In genomic region chr7:159263430-159263829, GRCh38 we compare ENCODE assay signal across 35 cellular contexts.
DNase-seq lines count a peak whose midpoint lies in the region; ATAC-seq, FAIRE-seq and TF ChIP-seq lines count a peak whose summit lies in the region.
"Had no signal": no experiment of that assay in that cellular context is flagged by ENCODE, and none has a peak within 500 bp of the region (broad histone marks: within the 10 kb centered on the region; RNA-seq: fewer than 3 reads in every experiment).

No MANE protein-coding gene starts in this region.

- in situ Hi-C loops in K562 (cut with MboI), result no loop called here

- no peaks in the 10 kb centered on the region for H4K20me1 ChIP-seq in K562 (replicated peaks; ENCODE audit: control insufficient read depth, insufficient read depth, low read length)
- no peaks in the 10 kb centered on the region for H4K20me1 ChIP-seq in SK-N-SH (ENCODE audit: insufficient read depth)
- H4K20me1 ChIP-seq: BLaER1; BLaER1 treated with 17β-estradiol and CSF1 and Interleukin-3, amounts not matched to agents 10 nM and 100 nM had no signal

- H3K9me3 ChIP-seq in HEK293 (ENCODE audit: control insufficient read depth, insufficient read depth, low read depth, low read length) (no peaks in the 10 kb centered on the region), K562 (replicated peaks; ENCODE audit: control insufficient read depth, insufficient read depth, low read depth, low read length) (no peaks in the 10 kb centered on the region), SK-N-SH (0 out of 2 replicates have a peak, but pooled peaks cover 7% of the 10 kb centered on the region)
- H3K9me3 ChIP-seq: BE2C, Caco-2 had no signal

- H3K9me2 ChIP-seq in SK-N-SH, result no peaks in the 10 kb centered on the region

- no peak for FAIRE-seq in K562 (lab: Jason Lieb, UNC)
- FAIRE-seq: A204.1, A549, D721Med had no signal

- H3K4me1 ChIP-seq in HEK293 (ENCODE audit: control insufficient read depth, insufficient read depth, low read length), result no peaks in the 10 kb centered on the region
- H3K4me1 ChIP-seq in K562 (replicated peaks in 1 of 2; ENCODE audit: control insufficient read depth in 2 of 2, insufficient read depth in 2 of 2, low read length in 2 of 2), result no peaks in the 10 kb centered on the region
- H3K4me1 ChIP-seq in SK-N-SH (ENCODE audit: control insufficient read depth in 1 of 2, insufficient read depth in 2 of 2, low read depth in 1 of 2, low read length in 1 of 2), result no peaks in the 10 kb centered on the region
- H3K4me1 ChIP-seq: A549; BLaER1; BLaER1 treated with 17β-estradiol and CSF1 and Interleukin-3, amounts not matched to agents 10 nM and 100 nM; Caco-2 had no signal

- TF ChIP-seq RAD21 in K562 (CRISPR knock-in tag; conservative IDR thresholded peaks at IDR 0.05 in 1 of 2, IDR thresholded peaks at IDR 0.05 in 1 of 2) (no peak), SK-N-SH (IDR thresholded peaks at IDR 0.05; ENCODE audit: low read length) (no peak)

- no peak for ATAC-seq in K562
- no peak for ATAC-seq in central memory CD8-positive, alpha-beta T cell (replicated peaks; ENCODE audit: extremely low read depth, poor library complexity, severe bottlenecking)
- ATAC-seq: A549; CD8-positive, alpha-beta T cell had no signal

- POLR2A ChIA-PET in HEK293 (lab: Yijun Ruan, JAX) (no interaction called here), K562 (lab: Yijun Ruan, JAX) (no interaction called here), SK-N-SH (lab: Yijun Ruan, JAX) (no interaction called here)

- intact Hi-C loops in K562 (cut with micrococcal nuclease), result no loop called here

- no peaks in the 10 kb centered on the region for H3F3A ChIP-seq in SK-N-SH (replicated peaks; ENCODE audit: insufficient read depth)

- no peak overlapping the region for H3K4me2 ChIP-seq in K562 (ENCODE audit: insufficient read depth, low read length)
- H3K4me2 ChIP-seq in SK-N-SH, result no peak overlapping the region
- H3K4me2 ChIP-seq: A549; BLaER1; BLaER1 treated with 17β-estradiol and CSF1 and Interleukin-3, amounts not matched to agents 10 nM and 100 nM had no signal

- BruUV-seq in K562 (replicated peaks; lab: Mats Ljungman, UMichigan), result no TSS peak

- TF ChIP-seq CTCF in HEK293 (tag by site-specific recombination; IDR thresholded peaks at IDR 0.05) (no peak), K562 (IDR thresholded peaks at IDR 0.05 in 2 of 3, conservative IDR thresholded peaks at IDR 0.05 in 1 of 3; ENCODE audit: insufficient read depth in 2 of 3, low read depth in 1 of 3, low read length in 3 of 3) (no peak), SK-N-SH (IDR thresholded peaks at IDR 0.05) (no peak)

- H3K79me2 ChIP-seq in K562 (ENCODE audit: control insufficient read depth, insufficient read depth, low read length) (no peaks in the 10 kb centered on the region), SK-N-SH (ENCODE audit: insufficient read depth) (no peaks in the 10 kb centered on the region)

- H3K4me3 Mint-ChIP-seq in central memory CD8-positive, alpha-beta T cell, result no peak overlapping the region
- H3K4me3 Mint-ChIP-seq: B cell; CD14-positive monocyte; CD4-positive, alpha-beta memory T cell; CD4-positive, alpha-beta T cell; CD8-positive, alpha-beta memory T cell; CD8-positive, alpha-beta T cell had no signal

- CTCF ChIA-PET in HEK293 (lab: Yijun Ruan, JAX) (no interaction called here), K562 (lab: Yijun Ruan, JAX; ENCODE audit: low intra/inter-chr PET ratio) (no interaction called here), SK-N-SH (lab: Yijun Ruan, JAX) (no interaction called here)

- H3K9ac ChIP-seq in K562 (ENCODE audit: insufficient read depth in 1 of 2, low read depth in 2 of 2, low read length in 2 of 2) (no peak overlapping the region), SK-N-SH (no peak overlapping the region)
- H3K9ac ChIP-seq: BLaER1; BLaER1 treated with 17β-estradiol and CSF1 and Interleukin-3, amounts not matched to agents 10 nM and 100 nM had no signal

- no peaks in the 10 kb centered on the region for H3K9me1 ChIP-seq in K562 (ENCODE audit: control insufficient read depth, insufficient read depth, low read length)

- no peaks in the 10 kb centered on the region for H3K4me1 Mint-ChIP-seq in central memory CD8-positive, alpha-beta T cell
- H3K4me1 Mint-ChIP-seq: B cell; CD14-positive monocyte; CD4-positive, alpha-beta memory T cell; CD4-positive, CD25-positive, alpha-beta regulatory T cell had no signal

- no peak for DNase-seq in K562 (ENCODE audit: extremely low read depth in 1 of 4, low spot score in 3 of 4)
- DNase-seq in central memory CD8-positive, alpha-beta T cell (ENCODE audit: low spot score in 2 of 2), result no peak
- DNase-seq in SK-N-SH, result no peak
- no peak for DNase-seq in NCI-H1694 treated with DMSO at 0.1 percent for 48 hours (lab: John Stamatoyannopoulos, UW)
- DNase-seq in NCI-H1092 (lab: John Stamatoyannopoulos, UW), result no peak
- DNase-seq: 8988T; ACHN; AML-193; BE2C; C1 segment of cervical spinal cord; Caco-2; Calu3; CD4-positive, alpha-beta memory T cell; CD4-positive, alpha-beta T cell; CD4-positive, CD25-positive, alpha-beta regulatory T cell; CD8-positive, alpha-beta memory T cell; CD8-positive, alpha-beta T cell; COR-L47; DMS 273 treated with DMSO at 0.1 percent for 48 hours; DMS153; DMS53; DMS79; DMS79 treated with DMSO at 0.1 percent for 48 hours; DND-41; EL had no signal

- TF ChIP-seq POLR2A in K562 (conservative IDR thresholded peaks at IDR 0.05), result no peak

- H3K4me3 ChIP-seq in HEK293 (ENCODE audit: low read depth, low read length) (no peak overlapping the region), K562 (no peak overlapping the region), SK-N-SH (ENCODE audit: low read depth in 2 of 2, low read length in 1 of 2) (no peak overlapping the region)
- H3K4me3 ChIP-seq: A549; BLaER1; BLaER1 treated with 17β-estradiol and CSF1 and Interleukin-3, amounts not matched to agents 10 nM and 100 nM had no signal

- H3K27ac ChIP-seq in HEK293 (ENCODE audit: extremely low read depth, low read depth, low read length), result no peak overlapping the region
- no peak overlapping the region for H3K27ac ChIP-seq in K562 (ENCODE audit: extremely low read depth, low read depth, low read length)
- no peak overlapping the region for H3K27ac ChIP-seq in SK-N-SH (ENCODE audit: low read depth in 2 of 2, low read length in 1 of 2)
- H3K27ac ChIP-seq: 22Rv1; A549; BLaER1; BLaER1 treated with 17β-estradiol and CSF1 and Interleukin-3, amounts not matched to agents 10 nM and 100 nM; C4-2B had no signal

- H3K36me3 Mint-ChIP-seq in central memory CD8-positive, alpha-beta T cell (ENCODE audit: insufficient read depth), result no peaks in the 10 kb centered on the region
- H3K36me3 Mint-ChIP-seq: CD14-positive monocyte; CD4-positive, CD25-positive, alpha-beta regulatory T cell; CD8-positive, alpha-beta T cell had no signal

- no peak overlapping the region for H2AFZ ChIP-seq in K562 (ENCODE audit: low read depth, low read length)
- H2AFZ ChIP-seq in SK-N-SH (ENCODE audit: low read depth), result no peak overlapping the region

- peaks cover 21% of the 10 kb centered on the region for H3K9me3 Mint-ChIP-seq in central memory CD8-positive, alpha-beta T cell

- TF ChIP-seq EP300 in K562 (IDR thresholded peaks at IDR 0.05; ENCODE audit: low read length) (no peak), SK-N-SH (IDR thresholded peaks at IDR 0.05; ENCODE audit: borderline replicate concordance in 1 of 2, low read depth in 1 of 2, low read length in 1 of 2) (no peak)

- H3K36me3 ChIP-seq in HEK293 (ENCODE audit: control insufficient read depth in 2 of 2, insufficient read depth in 1 of 2, low read length in 2 of 2) (no peaks in the 10 kb centered on the region), K562 (ENCODE audit: control insufficient read depth, insufficient read depth, low read length) (no peaks in the 10 kb centered on the region), SK-N-SH (replicated peaks in 1 of 2; ENCODE audit: control insufficient read depth in 1 of 2, insufficient read depth in 2 of 2, low read length in 1 of 2) (no peaks in the 10 kb centered on the region)
- H3K36me3 ChIP-seq: BE2C; BLaER1; BLaER1 treated with 17β-estradiol and CSF1 and Interleukin-3, amounts not matched to agents 10 nM and 100 nM had no signal

- H3K27ac Mint-ChIP-seq in central memory CD8-positive, alpha-beta T cell (ENCODE audit: low read depth), result peak overlapping the region; percentile 7
- H3K27ac Mint-ChIP-seq: B cell; CD14-positive monocyte; CD4-positive, alpha-beta memory T cell; CD4-positive, alpha-beta T cell; CD8-positive, alpha-beta memory T cell; CD8-positive, alpha-beta T cell had no signal

- H3K27me3 ChIP-seq in K562 (ENCODE audit: control insufficient read depth in 2 of 2, insufficient read depth in 2 of 2, low read length in 2 of 2) (no peaks in the 10 kb centered on the region), SK-N-SH (ENCODE audit: insufficient read depth) (no peaks in the 10 kb centered on the region)
- H3K27me3 ChIP-seq: BE2C; BLaER1; BLaER1 treated with 17β-estradiol and CSF1 and Interleukin-3, amounts not matched to agents 10 nM and 100 nM had no signal

- peaks cover 19% of the 10 kb centered on the region for H3K27me3 Mint-ChIP-seq in central memory CD8-positive, alpha-beta T cell
- H3K27me3 Mint-ChIP-seq: B cell had no signal

TF ChIP-seq in HEK293, 187 proteins besides CTCF, POLR2A, EP300 and RAD21 (continues in another document):
- TF ChIP-seq ZNF133 (tag by site-specific recombination; IDR thresholded peaks at IDR 0.05), result peak; percentile 98

TF ChIP-seq in SK-N-SH, 30 proteins besides CTCF, POLR2A, EP300 and RAD21 (continues in another document):
- TF ChIP-seq ELF1 (IDR thresholded peaks at IDR 0.05) (no peak), YY1 (IDR thresholded peaks at IDR 0.05; ENCODE audit: low read depth) (no peak), TCF12 (IDR thresholded peaks at IDR 0.05) (no peak), EZH2phosphoT487 (IDR thresholded peaks at IDR 0.05; ENCODE audit: borderline replicate concordance, low read depth) (no peak), POLR2AphosphoS5 (IDR thresholded peaks at IDR 0.05; ENCODE audit: low read depth, low read length) (no peak), NRF1 (IDR thresholded peaks at IDR 0.05; ENCODE audit: low read depth, low read length) (no peak)

Comparison
In these comparisons a context has a peak if more than half of its experiments do, and no peak if none do; other contexts are left out.
1. Of the 44 proteins assayed by ChIP-seq in both K562 and HEK293: peak only in K562: TRIM28; only in HEK293: ZNF133; in both: none; in neither: 42.